ENCODE assay signal across 9 cellular contexts in the genomic region with DNA sequence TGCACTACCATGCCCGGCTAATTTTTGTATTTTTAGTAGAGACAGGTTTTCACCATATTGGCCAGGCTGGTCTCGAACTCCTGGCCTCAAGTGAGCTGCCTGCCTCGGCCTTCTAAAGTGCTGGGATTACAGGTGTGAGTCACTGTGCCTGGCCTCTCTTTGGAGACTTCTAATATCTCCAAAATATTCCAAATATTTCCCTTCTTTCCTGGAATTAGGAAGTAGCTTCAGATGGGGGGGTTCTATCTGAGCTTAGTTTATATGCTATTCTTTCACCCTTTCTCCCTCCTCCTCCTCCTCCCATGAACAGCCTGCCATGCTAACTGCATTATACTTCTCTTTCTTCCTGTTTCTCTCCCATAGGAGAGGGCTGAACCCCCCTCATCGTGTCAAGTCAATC. TPM values are rescaled to one million over a fixed set of nuclear protein-coding genes. Genes with fewer than 3 reads are reported as not detected.
DNase-seq lines count a peak whose midpoint lies in the region; ATAC-seq and TF ChIP-seq lines count a peak whose summit lies in the region.
"Not testable (repeated sequence)": the region's sequence is repeated elsewhere in the genome, so short reads cannot be mapped to it uniquely, and the experiment has no call there.
"Had no signal": no experiment of that assay in that cellular context is flagged by ENCODE, and none has a peak within 500 bp of the region (broad histone marks: within the 10 kb centered on the region; RNA-seq: fewer than 3 reads in every experiment).

No MANE protein-coding gene starts in this region.

- CTCF ChIA-PET in WTC11 (lab: Charles Lee): interaction anchor here (0.7 to 6.1 kb wide), 4 partner anchors 11 to 334 kb away, joined by 3 to 36 read pairs (median 7); no protein-coding TSS in a partner anchor

- H3K36me3 ChIP-seq in effector memory CD4-positive, alpha-beta T cell (ENCODE audit: control insufficient read depth, insufficient read depth, low read length): peaks cover 23% of the 10 kb centered on the region
- peaks cover 0 to 26% of the 10 kb centered on the region in 2 donors for H3K36me3 ChIP-seq in left lung
- H3K36me3 ChIP-seq in neural progenitor cell: not testable (repeated sequence)

- ATAC-seq in WTC11; left lung; stimulated activated naive CD8-positive, alpha-beta T cell treated with anti-CD3 and anti-CD28 coated beads, Interleukin-15, amount 100 ng/mL, for 72 hours: not testable (repeated sequence)

- POLR2A ChIA-PET in WTC11 (lab: Charles Lee): interaction anchor here (2.1 kb wide), 1 partner anchor 38 kb away, joined by 5 read pairs; a partner anchor contains a TSS

- H3K9me3 ChIP-seq in effector memory CD4-positive, alpha-beta T cell (ENCODE audit: control insufficient read depth, low read length); left lung; neural progenitor cell (ENCODE audit: low read depth): not testable (repeated sequence)

- H2AFZ ChIP-seq in neural progenitor cell (replicated peaks): not testable (repeated sequence)

- intact Hi-C loops in left lung (cut with DNase I): not testable (repeated sequence)

- H3F3A ChIP-seq in neural progenitor cell (ENCODE audit: low read depth): not testable (repeated sequence)

- H3K79me2 ChIP-seq in neural progenitor cell (ENCODE audit: low read depth): not testable (repeated sequence)

- not testable (repeated sequence) for H3K27me3 Mint-ChIP-seq in WTC11 (ENCODE audit: low read depth); activated naive CD8-positive, alpha-beta T cell; neural progenitor cell (ENCODE audit: insufficient read depth, low read depth); stimulated activated naive CD8-positive, alpha-beta T cell treated with anti-CD3 and anti-CD28 coated beads, Interleukin-15, amount 100 ng/mL, for 72 hours

- DNase-seq in HCEC 1CT: peak; percentile 40
- DNase-seq in WTC11 (ENCODE audit: low spot score); effector memory CD4-positive, alpha-beta T cell; left lung; neural progenitor cell (ENCODE audit: low spot score); stimulated activated naive CD8-positive, alpha-beta T cell treated with anti-CD3 and anti-CD28 coated beads, Interleukin-15, amount 100 ng/mL, for 72 hours: not testable (repeated sequence)

- peaks cover 67% of the 10 kb centered on the region for H3K4me1 ChIP-seq in effector memory CD4-positive, alpha-beta T cell (ENCODE audit: control insufficient read depth, insufficient read depth, low read length, poor library complexity, severe bottlenecking)
- peaks cover 46 to 71% of the 10 kb centered on the region in 2 donors for H3K4me1 ChIP-seq in left lung
- H3K4me1 ChIP-seq in neural progenitor cell: peaks cover 21% of the 10 kb centered on the region

- H3K27ac Mint-ChIP-seq in WTC11 (peak overlapping the region; percentile 21), neural progenitor cell (peak overlapping the region; percentile 85)
- H3K27ac Mint-ChIP-seq in activated naive CD8-positive, alpha-beta T cell: peak overlapping the region; percentile 99
- H3K27ac Mint-ChIP-seq in stimulated activated naive CD8-positive, alpha-beta T cell treated with anti-CD3 and anti-CD28 coated beads, Interleukin-15, amount 100 ng/mL, for 72 hours: peak overlapping the region; percentile 42 to 47

- H3K4me3 Mint-ChIP-seq in WTC11, neural progenitor cell: not testable (repeated sequence)
- peak overlapping the region; percentile 30 for H3K4me3 Mint-ChIP-seq in activated naive CD8-positive, alpha-beta T cell
- peak overlapping the region; percentile 17 to 46 for H3K4me3 Mint-ChIP-seq in stimulated activated naive CD8-positive, alpha-beta T cell treated with anti-CD3 and anti-CD28 coated beads, Interleukin-15, amount 100 ng/mL, for 72 hours

- H4K20me1 ChIP-seq in neural progenitor cell (ENCODE audit: low read depth): peaks cover 11% of the 10 kb centered on the region

- peak overlapping the region; percentile 3; the same call in 1 of the 2 replicates for H3K27ac ChIP-seq in 22Rv1
- peak overlapping the region; percentile 73 for H3K27ac ChIP-seq in effector memory CD4-positive, alpha-beta T cell (ENCODE audit: insufficient read depth, low read length, poor library complexity, severe bottlenecking)
- peak overlapping the region; percentile 82 to 89 for H3K27ac ChIP-seq in left lung
- H3K27ac ChIP-seq in neural progenitor cell: not testable (repeated sequence)

- H3K9ac ChIP-seq in neural progenitor cell: not testable (repeated sequence)

- H3K4me1 Mint-ChIP-seq in WTC11: peaks cover 40% of the 10 kb centered on the region
- H3K4me1 Mint-ChIP-seq in activated naive CD8-positive, alpha-beta T cell (ENCODE audit: low read depth): peaks cover 68% of the 10 kb centered on the region
- H3K4me1 Mint-ChIP-seq in neural progenitor cell: peaks cover 47% of the 10 kb centered on the region
- peaks cover 75% of the 10 kb centered on the region for H3K4me1 Mint-ChIP-seq in stimulated activated naive CD8-positive, alpha-beta T cell treated with anti-CD3 and anti-CD28 coated beads, Interleukin-15, amount 100 ng/mL, for 72 hours

- H3K9me3 Mint-ChIP-seq in WTC11; activated naive CD8-positive, alpha-beta T cell (ENCODE audit: low read depth); neural progenitor cell; stimulated activated naive CD8-positive, alpha-beta T cell treated with anti-CD3 and anti-CD28 coated beads, Interleukin-15, amount 100 ng/mL, for 72 hours: not testable (repeated sequence)

- H3K4me2 ChIP-seq in neural progenitor cell: not testable (repeated sequence)

- H3K36me3 Mint-ChIP-seq in WTC11; activated naive CD8-positive, alpha-beta T cell; neural progenitor cell: not testable (repeated sequence)

- H3K27me3 ChIP-seq in effector memory CD4-positive, alpha-beta T cell (replicated peaks; ENCODE audit: control insufficient read depth, insufficient read depth, low read length, poor library complexity, severe bottlenecking); left lung; neural progenitor cell: not testable (repeated sequence)

- not testable (repeated sequence) for H3K4me3 ChIP-seq in effector memory CD4-positive, alpha-beta T cell (ENCODE audit: insufficient read depth, low read depth, low read length, poor library complexity, severe bottlenecking); left lung; neural progenitor cell

- not testable (repeated sequence) for TF ChIP-seq CTCF in 22Rv1 (IDR thresholded peaks at IDR 0.05); WTC11 (IDR thresholded peaks at IDR 0.05); left lung (IDR thresholded peaks at IDR 0.05); neural progenitor cell (IDR thresholded peaks at IDR 0.05)

RNA-seq across cellular contexts. Expression of a gene that starts 9.5 kb away (rescaled TPM):
- 6.4 to 7.4 TPM (median 7.4 TPM) in 3 replicates for total RNA-seq in WTC11 (2021)
- total RNA-seq in left lung: 10 to 100 TPM; 28.6 to 34.9 TPM
- total RNA-seq in neural progenitor cell (ENCODE audit: low replicate concordance): 1.2 and 5.6 TPM in 2 replicates

RNA-seq across cellular contexts. Expression of a gene that starts 25.2 kb away (rescaled TPM):
- total RNA-seq in WTC11 (2021) (9.3 to 11.7 TPM (median 9.7 TPM) in 3 replicates), left lung (1 to 10 TPM; 6.3 to 8.3 TPM), neural progenitor cell (ENCODE audit: low replicate concordance) (1.5 TPM in 1 of 2 replicates, not detected in the other)
- total RNA-seq: pulmonary artery endothelial cell had no signal

RNA-seq across cellular contexts. Expression of a gene that starts 37.5 kb away (rescaled TPM):
- 52.0 to 59.6 TPM (median 56.7 TPM) in 3 replicates for total RNA-seq in WTC11 (2021)
- total RNA-seq in left lung: 10 to 100 TPM; 66.5 to 86.5 TPM
- 4.5 and 55.9 TPM in 2 replicates for total RNA-seq in neural progenitor cell (ENCODE audit: low replicate concordance)

RNA-seq across cellular contexts. Expression of a gene that starts 37.7 kb away (rescaled TPM):
- total RNA-seq in WTC11 (2021) (0.70 to 1.3 TPM (median 0.94 TPM) in 3 replicates), left lung (under 1 TPM; 0.37 to 0.44 TPM), neural progenitor cell (ENCODE audit: low replicate concordance) (1.2 and 2.5 TPM in 2 replicates)

RNA-seq across cellular contexts. Expression of a gene that starts 53.7 kb away (rescaled TPM):
- total RNA-seq in WTC11 (2021) (53.5 to 74.8 TPM (median 70.4 TPM) in 3 replicates), left lung (100 to 1,000 TPM; 158 to 204 TPM), neural progenitor cell (ENCODE audit: low replicate concordance) (6.6 and 8.5 TPM in 2 replicates)

Comparison
In these comparisons a context has a peak if more than half of its experiments do, and no peak if none do; other contexts are left out.
1. H3K27ac Mint-ChIP-seq: peak in every context shown above with its lines; median percentile 99 in activated naive CD8-positive, alpha-beta T cell; 85 in neural progenitor cell; 44 in stimulated activated naive CD8-positive, alpha-beta T cell treated with anti-CD3 and anti-CD28 coated beads, Interleukin-15, amount 100 ng/mL, for 72 hours; 21 in WTC11.